1 cellular context compared by ENCODE assay signal in the genomic region with DNA sequence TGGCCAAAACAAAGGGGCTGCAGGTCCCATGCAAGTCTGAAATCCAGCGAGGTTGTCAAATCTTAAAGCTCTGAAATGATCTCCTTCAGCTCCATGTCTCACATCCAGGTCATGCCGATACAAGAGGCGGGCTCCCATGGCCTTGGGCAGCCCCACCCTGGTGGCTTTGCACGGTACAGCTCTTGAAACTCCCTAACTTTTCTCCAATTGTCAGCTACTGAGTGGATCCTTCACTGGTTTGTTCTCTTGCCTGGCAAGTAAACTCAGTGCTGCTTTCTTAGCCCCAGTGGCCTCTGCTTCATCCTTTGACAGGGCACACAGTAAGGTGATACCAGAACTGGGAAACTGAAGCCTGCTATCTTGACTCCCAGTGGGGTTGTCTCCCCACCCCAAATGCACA.
TF ChIP-seq lines count a peak whose summit lies in the region.

No MANE protein-coding gene starts in this region.

TF ChIP-seq in GM23338, 12 proteins besides CTCF, POLR2A, EP300 and RAD21 (continued from another document):
- TF ChIP-seq, protein P1, sequence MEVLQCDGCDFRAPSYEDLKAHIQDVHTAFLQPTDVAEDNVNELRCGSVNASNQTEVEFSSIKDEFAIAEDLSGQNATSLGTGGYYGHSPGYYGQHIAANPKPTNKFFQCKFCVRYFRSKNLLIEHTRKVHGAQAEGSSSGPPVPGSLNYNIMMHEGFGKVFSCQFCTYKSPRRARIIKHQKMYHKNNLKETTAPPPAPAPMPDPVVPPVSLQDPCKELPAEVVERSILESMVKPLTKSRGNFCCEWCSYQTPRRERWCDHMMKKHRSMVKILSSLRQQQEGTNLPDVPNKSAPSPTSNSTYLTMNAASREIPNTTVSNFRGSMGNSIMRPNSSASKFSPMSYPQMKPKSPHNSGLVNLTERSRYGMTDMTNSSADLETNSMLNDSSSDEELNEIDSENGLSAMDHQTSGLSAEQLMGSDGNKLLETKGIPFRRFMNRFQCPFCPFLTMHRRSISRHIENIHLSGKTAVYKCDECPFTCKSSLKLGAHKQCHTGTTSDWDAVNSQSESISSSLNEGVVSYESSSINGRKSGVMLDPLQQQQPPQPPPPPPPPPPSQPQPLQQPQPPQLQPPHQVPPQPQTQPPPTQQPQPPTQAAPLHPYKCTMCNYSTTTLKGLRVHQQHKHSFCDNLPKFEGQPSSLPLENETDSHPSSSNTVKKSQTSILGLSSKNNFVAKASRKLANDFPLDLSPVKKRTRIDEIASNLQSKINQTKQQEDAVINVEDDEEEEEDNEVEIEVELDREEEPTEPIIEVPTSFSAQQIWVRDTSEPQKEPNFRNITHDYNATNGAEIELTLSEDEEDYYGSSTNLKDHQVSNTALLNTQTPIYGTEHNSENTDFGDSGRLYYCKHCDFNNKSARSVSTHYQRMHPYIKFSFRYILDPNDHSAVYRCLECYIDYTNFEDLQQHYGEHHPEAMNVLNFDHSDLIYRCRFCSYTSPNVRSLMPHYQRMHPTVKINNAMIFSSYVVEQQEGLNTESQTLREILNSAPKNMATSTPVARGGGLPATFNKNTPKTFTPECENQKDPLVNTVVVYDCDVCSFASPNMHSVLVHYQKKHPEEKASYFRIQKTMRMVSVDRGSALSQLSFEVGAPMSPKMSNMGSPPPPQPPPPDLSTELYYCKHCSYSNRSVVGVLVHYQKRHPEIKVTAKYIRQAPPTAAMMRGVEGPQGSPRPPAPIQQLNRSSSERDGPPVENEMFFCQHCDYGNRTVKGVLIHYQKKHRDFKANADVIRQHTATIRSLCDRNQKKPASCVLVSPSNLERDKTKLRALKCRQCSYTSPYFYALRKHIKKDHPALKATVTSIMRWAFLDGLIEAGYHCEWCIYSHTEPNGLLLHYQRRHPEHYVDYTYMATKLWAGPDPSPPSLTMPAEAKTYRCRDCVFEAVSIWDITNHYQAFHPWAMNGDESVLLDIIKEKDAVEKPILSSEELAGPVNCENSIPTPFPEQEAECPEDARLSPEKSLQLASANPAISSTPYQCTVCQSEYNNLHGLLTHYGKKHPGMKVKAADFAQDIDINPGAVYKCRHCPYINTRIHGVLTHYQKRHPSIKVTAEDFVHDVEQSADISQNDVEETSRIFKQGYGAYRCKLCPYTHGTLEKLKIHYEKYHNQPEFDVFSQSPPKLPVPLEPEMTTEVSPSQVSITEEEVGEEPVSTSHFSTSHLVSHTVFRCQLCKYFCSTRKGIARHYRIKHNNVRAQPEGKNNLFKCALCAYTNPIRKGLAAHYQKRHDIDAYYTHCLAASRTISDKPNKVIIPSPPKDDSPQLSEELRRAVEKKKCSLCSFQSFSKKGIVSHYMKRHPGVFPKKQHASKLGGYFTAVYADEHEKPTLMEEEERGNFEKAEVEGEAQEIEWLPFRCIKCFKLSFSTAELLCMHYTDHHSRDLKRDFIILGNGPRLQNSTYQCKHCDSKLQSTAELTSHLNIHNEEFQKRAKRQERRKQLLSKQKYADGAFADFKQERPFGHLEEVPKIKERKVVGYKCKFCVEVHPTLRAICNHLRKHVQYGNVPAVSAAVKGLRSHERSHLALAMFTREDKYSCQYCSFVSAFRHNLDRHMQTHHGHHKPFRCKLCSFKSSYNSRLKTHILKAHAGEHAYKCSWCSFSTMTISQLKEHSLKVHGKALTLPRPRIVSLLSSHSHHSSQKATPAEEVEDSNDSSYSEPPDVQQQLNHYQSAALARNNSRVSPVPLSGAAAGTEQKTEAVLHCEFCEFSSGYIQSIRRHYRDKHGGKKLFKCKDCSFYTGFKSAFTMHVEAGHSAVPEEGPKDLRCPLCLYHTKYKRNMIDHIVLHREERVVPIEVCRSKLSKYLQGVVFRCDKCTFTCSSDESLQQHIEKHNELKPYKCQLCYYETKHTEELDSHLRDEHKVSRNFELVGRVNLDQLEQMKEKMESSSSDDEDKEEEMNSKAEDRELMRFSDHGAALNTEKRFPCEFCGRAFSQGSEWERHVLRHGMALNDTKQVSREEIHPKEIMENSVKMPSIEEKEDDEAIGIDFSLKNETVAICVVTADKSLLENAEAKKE (CRISPR knock-in tag; IDR thresholded peaks at IDR 0.05): no peak
- TF ChIP-seq CREB1 (CRISPR knock-in tag; IDR thresholded peaks at IDR 0.05; ENCODE audit: low read depth) (no peak), EZH2 (IDR thresholded peaks at IDR 0.05; ENCODE audit: low read depth, unreplicated experiment) (no peak), NANOG (IDR thresholded peaks at IDR 0.05; ENCODE audit: borderline replicate concordance) (no peak), STAT1 (IDR thresholded peaks at IDR 0.05; ENCODE audit: unreplicated experiment) (no peak)
